In genomic region chr1:11099310-11100148, GRCh38 we compare ENCODE assay signal across 8 cellular contexts. TPM values are rescaled to one million over a fixed set of nuclear protein-coding genes. Genes with fewer than 3 reads are reported as not detected.
DNase-seq lines count a peak whose midpoint lies in the region; ATAC-seq and TF ChIP-seq lines count a peak whose summit lies in the region.

Gene EXOSC10, minus strand, starts transcription at chr1:11099869. Its CDS starts 38 bp downstream, at chr1:11099831.

- H3K36me3 ChIP-seq in iPS-18a (ENCODE audit: control insufficient read depth, low read depth, low read length), result peaks cover 32% of the 10 kb centered on the region
- peaks cover 20% of the 10 kb centered on the region for H3K36me3 ChIP-seq in skeletal muscle satellite cell (ENCODE audit: insufficient read depth, low read length)

- H3K27me3 ChIP-seq in iPS-18a (ENCODE audit: control insufficient read depth, insufficient read depth, low read length), result no peaks in the 10 kb centered on the region
- H3K27me3 ChIP-seq in skeletal muscle satellite cell (ENCODE audit: control insufficient read depth, insufficient read depth, low read length), result no peaks in the 10 kb centered on the region

- no peak for TF ChIP-seq CTCF in VCaP (conservative IDR thresholded peaks at IDR 0.05)

- peak; percentile 71 for DNase-seq in A172 (ENCODE audit: low spot score)
- peak; percentile 87 for DNase-seq in NCI-H2171 treated with DMSO at 0.1 percent for 48 hours (lab: John Stamatoyannopoulos, UW)
- peak; percentile 69 to 86 for DNase-seq in T47D (ENCODE audit: low read depth in 1 of 2, low spot score in 1 of 2)

- ATAC-seq in GM18861 (IDR thresholded peaks at IDR 0.05; ENCODE audit: unreplicated experiment), result peak; percentile 90
- ATAC-seq in HG03103 (IDR thresholded peaks at IDR 0.05; ENCODE audit: low read depth, unreplicated experiment), result peak; percentile 81

- peak within 1 kb of the TSS; percentile 82 for H3K4me2 ChIP-seq in skeletal muscle satellite cell (ENCODE audit: low read length)

- H3K27ac ChIP-seq in VCaP (peak within 1 kb of the TSS; percentile 90), iPS-18a (ENCODE audit: low read length) (peak within 1 kb of the TSS; percentile 78)

- H3K9ac ChIP-seq in iPS-18a (ENCODE audit: low read length) (peak within 1 kb of the TSS; percentile 97), skeletal muscle satellite cell (ENCODE audit: low read depth, low read length) (peak within 1 kb of the TSS; percentile 99)

- H3K4me1 ChIP-seq in iPS-18a (ENCODE audit: control insufficient read depth, low read depth, low read length), result peaks cover 6% of the 10 kb centered on the region
- H3K4me1 ChIP-seq in skeletal muscle satellite cell (ENCODE audit: control insufficient read depth, insufficient read depth, low read length), result peaks cover 12% of the 10 kb centered on the region

- in situ Hi-C loops in T47D (cut with HindIII; ENCODE audit: low pct_unique_long_range_greater_than_20kb, low sequenced_read_pairs), result no loop called here

- H3K4me3 ChIP-seq in iPS-18a (ENCODE audit: low read length) (peak within 1 kb of the TSS; percentile 96), skeletal muscle satellite cell (ENCODE audit: low read length) (peak within 1 kb of the TSS; percentile 99)

- no peaks in the 10 kb centered on the region for H3K9me3 ChIP-seq in iPS-18a (ENCODE audit: control insufficient read depth, low read depth, low read length)
- no peaks in the 10 kb centered on the region for H3K9me3 ChIP-seq in skeletal muscle satellite cell (replicated peaks; ENCODE audit: low read length)

RNA-seq across cellular contexts. Expression of gene EXOSC10, which starts in this region (rescaled TPM):
- 55.0 and 65.1 TPM in 2 replicates for total RNA-seq in A172 (2014; rRNA removed; shearing (Covaris generic))
- total RNA-seq in skeletal muscle satellite cell (2012; rRNA removed), result 44.6 and 48.1 TPM in 2 replicates

Comparison
In these comparisons a context has a peak if more than half of its experiments do, and no peak if none do; other contexts are left out.
1. Peak in every context shown above with its lines: DNase-seq, ATAC-seq, H3K4me3 ChIP-seq and H3K27ac ChIP-seq.